ENCODE assay signal across 18 cellular contexts in the genomic region with DNA sequence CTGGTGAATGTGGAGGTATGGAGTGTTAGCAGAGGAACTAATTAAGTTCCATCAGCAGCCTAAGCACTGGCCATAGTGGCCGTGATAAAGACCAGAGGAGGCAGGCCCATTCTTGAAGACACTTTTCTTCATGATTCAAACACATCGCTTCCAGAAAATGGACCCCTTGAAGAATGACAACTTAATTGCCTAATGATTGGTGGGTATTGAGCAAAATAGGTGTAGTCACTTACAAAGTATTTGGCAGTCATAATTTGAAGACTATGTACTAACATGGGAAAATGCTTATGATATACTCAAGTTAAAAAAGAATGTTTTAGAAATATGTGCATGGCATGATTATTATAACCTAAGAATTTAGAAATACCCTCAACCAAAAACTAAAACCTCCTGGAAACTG. TPM values are rescaled to one million over a fixed set of nuclear protein-coding genes. Genes with fewer than 3 reads are reported as not detected.
"Had no signal": no experiment of that assay in that cellular context is flagged by ENCODE, and none has a peak within 500 bp of the region (broad histone marks: within the 10 kb centered on the region; RNA-seq: fewer than 3 reads in every experiment).

No MANE protein-coding gene starts in this region.

- H3K36me3 ChIP-seq: colonic mucosa, heart left ventricle, neutrophil, right atrium auricular region, sigmoid colon, stomach, thyroid gland, upper lobe of left lung, uterus had no signal

- H3K27me3 ChIP-seq: colonic mucosa, heart left ventricle, right atrium auricular region, sigmoid colon, thyroid gland, upper lobe of left lung, uterus had no signal

- H3K4me3 ChIP-seq: colonic mucosa, heart left ventricle, right atrium auricular region, sigmoid colon, stomach, thyroid gland, upper lobe of left lung, uterus had no signal

- DNase-seq: colonic mucosa; dermis blood vessel endothelial cell; erythroblast; heart left ventricle; hippocampal formation; kidney glomerular epithelial cell; naive thymus-derived CD4-positive, alpha-beta T cell; posterior cingulate gyrus; sigmoid colon; small intestine; stimulated activated CD4-positive, alpha-beta T cell treated with anti-CD3 and anti-CD28 coated beads, Interleukin-12 subunit alpha, Interleukin-12 subunit beta, amount 100 ng/mL, for 4 hours; stimulated activated naive CD4-positive, alpha-beta T cell; stomach; thyroid gland; upper lobe of left lung; uterus had no signal

- H3K27ac ChIP-seq: colonic mucosa, heart left ventricle, neutrophil, right atrium auricular region, sigmoid colon, stomach, thyroid gland, upper lobe of left lung, uterus had no signal

- H3K4me1 ChIP-seq: colonic mucosa, heart left ventricle, right atrium auricular region, sigmoid colon, stomach, thyroid gland, upper lobe of left lung, uterus had no signal

- H3K9me3 ChIP-seq: colonic mucosa, heart left ventricle, neutrophil, right atrium auricular region, sigmoid colon, stomach, thyroid gland, upper lobe of left lung, uterus had no signal

- ATAC-seq: heart left ventricle; naive thymus-derived CD4-positive, alpha-beta T cell had no signal

RNA-seq across cellular contexts. Expression of gene MEGF10, which starts 44.8 kb away (rescaled TPM):
- total RNA-seq: naive thymus-derived CD4-positive, alpha-beta T cell had no signal
- polyA plus RNA-seq: naive thymus-derived CD4-positive, alpha-beta T cell had no signal
